In the genomic region with DNA sequence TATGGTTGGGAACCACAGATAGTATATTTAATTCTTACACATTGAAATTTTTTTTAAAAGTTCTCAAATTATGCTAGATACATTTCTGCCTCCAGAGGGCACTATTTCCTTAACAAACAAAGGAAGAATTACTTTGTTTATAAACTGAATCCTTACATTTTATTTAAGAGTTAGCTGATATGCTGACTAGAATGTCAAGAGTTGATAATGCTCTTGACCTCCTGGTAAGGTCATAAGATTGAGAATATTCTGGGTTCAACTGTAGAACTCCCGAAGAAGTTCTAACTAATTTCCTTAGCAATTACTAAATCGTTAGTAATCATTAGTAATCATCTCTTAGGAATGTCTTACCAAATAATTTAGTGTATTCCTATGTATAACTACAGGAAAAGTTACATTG, we compare ENCODE assay signal across 9 cellular contexts.
DNase-seq lines count a peak whose midpoint lies in the region; ATAC-seq and TF ChIP-seq lines count a peak whose summit lies in the region.
"Had no signal": no experiment of that assay in that cellular context is flagged by ENCODE, and none has a peak within 500 bp of the region (broad histone marks: within the 10 kb centered on the region; RNA-seq: fewer than 3 reads in every experiment).

No MANE protein-coding gene starts in this region.

- no peaks in the 10 kb centered on the region for H4K20me1 ChIP-seq in Karpas-422 (ENCODE audit: insufficient read depth, low read depth, low read length)

- H3K79me2 ChIP-seq in Karpas-422 (ENCODE audit: low read length) = no peaks in the 10 kb centered on the region

- intact Hi-C loops in upper lobe of right lung (cut with DNase I) = no loop called here

- no peaks in the 10 kb centered on the region for H3K9me2 ChIP-seq in Karpas-422 (replicated peaks; ENCODE audit: insufficient read depth, low read length)

- H3K27ac Mint-ChIP-seq in WTC11 (no peak overlapping the region), immature natural killer cell (no peak overlapping the region)
- H3K27ac Mint-ChIP-seq: activated B cell treated with CpG ODN at 0.5 μM for 24 hours had no signal

- H3K4me2 ChIP-seq in Karpas-422 (ENCODE audit: low read depth, low read length, poor library complexity, severe bottlenecking) = peak overlapping the region; percentile 35

- CTCF ChIA-PET in WTC11 (lab: Charles Lee) = interaction anchor here (0.6 to 1.8 kb wide), 20 partner anchors 9 to 387 kb away, joined by 3 to 7 read pairs (median 5); a partner anchor contains a TSS

- TF ChIP-seq CTCF in WTC11 (IDR thresholded peaks at IDR 0.05) (peak; percentile 47; the same call in 1 of the 2 replicates), upper lobe of right lung (IDR thresholded peaks at IDR 0.05) (peak; percentile 79)

- H3K4me3 ChIP-seq in Karpas-422 (ENCODE audit: low read length) (no peak overlapping the region), upper lobe of right lung (peak overlapping the region; percentile 21)

- no peaks in the 10 kb centered on the region for H3K4me1 Mint-ChIP-seq in WTC11
- H3K4me1 Mint-ChIP-seq in immature natural killer cell = no peaks in the 10 kb centered on the region

- H3K9me3 ChIP-seq in Karpas-422 (ENCODE audit: low read length) (no peaks in the 10 kb centered on the region), upper lobe of right lung (no peaks in the 10 kb centered on the region)

- H3K9me3 Mint-ChIP-seq in WTC11 = no peaks in the 10 kb centered on the region
- no peaks in the 10 kb centered on the region for H3K9me3 Mint-ChIP-seq in immature natural killer cell
- H3K9me3 Mint-ChIP-seq: activated B cell treated with CpG ODN at 0.5 μM for 24 hours had no signal

- no peaks in the 10 kb centered on the region for H3K27me3 ChIP-seq in Karpas-422 (ENCODE audit: low read length)
- no peaks in the 10 kb centered on the region for H3K27me3 ChIP-seq in upper lobe of right lung

- H3K4me3 Mint-ChIP-seq in WTC11 (no peak overlapping the region), immature natural killer cell (no peak overlapping the region)
- H3K4me3 Mint-ChIP-seq: activated B cell treated with CpG ODN at 0.5 μM for 24 hours had no signal

- POLR2A ChIA-PET in WTC11 (lab: Charles Lee) = no interaction called here

- H3K27me3 Mint-ChIP-seq in WTC11 (ENCODE audit: low read depth) (no peaks in the 10 kb centered on the region), immature natural killer cell (ENCODE audit: low read depth in 3 of 3) (no peaks in the 10 kb centered on the region)
- H3K27me3 Mint-ChIP-seq: activated B cell treated with CpG ODN at 0.5 μM for 24 hours had no signal

- H3K4me1 ChIP-seq in Karpas-422 (ENCODE audit: low read length) (peaks cover 12% of the 10 kb centered on the region), upper lobe of right lung (no peaks in the 10 kb centered on the region)

- no peaks in the 10 kb centered on the region for H3K36me3 ChIP-seq in Karpas-422 (ENCODE audit: insufficient read depth, low read length)
- H3K36me3 ChIP-seq in upper lobe of right lung = no peaks in the 10 kb centered on the region

- H3K27ac ChIP-seq in Karpas-422 (ENCODE audit: low read length) (no peak overlapping the region), upper lobe of right lung (no peak overlapping the region)

- ATAC-seq in WTC11 (no peak), upper lobe of right lung (no peak), GM19035 (IDR thresholded peaks at IDR 0.05; ENCODE audit: unreplicated experiment) (no peak), GM21786 (IDR thresholded peaks at IDR 0.05; ENCODE audit: unreplicated experiment) (no peak)

- no peak overlapping the region for H3K9ac ChIP-seq in Karpas-422 (ENCODE audit: low read length)

- no peak overlapping the region for H2AFZ ChIP-seq in Karpas-422 (ENCODE audit: low read length)

- peak; percentile 65 for DNase-seq in EL
- DNase-seq in Karpas-422 = peak; percentile 70
- no peak for DNase-seq in WTC11 (ENCODE audit: low spot score)
- DNase-seq in immature natural killer cell = peak in 2 of 3 donors; percentile 6 to 14
- no peak for DNase-seq in upper lobe of right lung
- no peak for DNase-seq in HuH-7 (ENCODE audit: low spot score)
- DNase-seq: activated B cell treated with CpG ODN at 0.5 μM for 24 hours had no signal

- no peaks in the 10 kb centered on the region for H3K36me3 Mint-ChIP-seq in WTC11
- peaks cover 4 to 6% (median 4%) of the 10 kb centered on the region in 3 donors for H3K36me3 Mint-ChIP-seq in immature natural killer cell

TF ChIP-seq in WTC11, 78 proteins besides CTCF, POLR2A, EP300 and RAD21 (continues in another document):
- TF ChIP-seq GTF2I (CRISPR knock-in tag; conservative IDR thresholded peaks at IDR 0.05) (no peak), MXD4 (CRISPR knock-in tag; IDR thresholded peaks at IDR 0.05; ENCODE audit: borderline replicate concordance) (no peak), JUN (CRISPR knock-in tag; IDR thresholded peaks at IDR 0.05) (no peak), ETV6 (CRISPR knock-in tag; IDR thresholded peaks at IDR 0.05) (no peak), NFE2L1 (CRISPR knock-in tag; IDR thresholded peaks at IDR 0.05) (no peak), ZNF138 (CRISPR knock-in tag; conservative IDR thresholded peaks at IDR 0.05) (no peak), ESRRA (CRISPR knock-in tag; IDR thresholded peaks at IDR 0.05; ENCODE audit: borderline replicate concordance) (no peak), ZNF121 (CRISPR knock-in tag; IDR thresholded peaks at IDR 0.05) (no peak), CREM (CRISPR knock-in tag; IDR thresholded peaks at IDR 0.05) (no peak)
- TF ChIP-seq, protein P1, sequence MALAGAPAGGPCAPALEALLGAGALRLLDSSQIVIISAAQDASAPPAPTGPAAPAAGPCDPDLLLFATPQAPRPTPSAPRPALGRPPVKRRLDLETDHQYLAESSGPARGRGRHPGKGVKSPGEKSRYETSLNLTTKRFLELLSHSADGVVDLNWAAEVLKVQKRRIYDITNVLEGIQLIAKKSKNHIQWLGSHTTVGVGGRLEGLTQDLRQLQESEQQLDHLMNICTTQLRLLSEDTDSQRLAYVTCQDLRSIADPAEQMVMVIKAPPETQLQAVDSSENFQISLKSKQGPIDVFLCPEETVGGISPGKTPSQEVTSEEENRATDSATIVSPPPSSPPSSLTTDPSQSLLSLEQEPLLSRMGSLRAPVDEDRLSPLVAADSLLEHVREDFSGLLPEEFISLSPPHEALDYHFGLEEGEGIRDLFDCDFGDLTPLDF (CRISPR knock-in tag; IDR thresholded peaks at IDR 0.05) = no peak
- TF ChIP-seq, protein P2, sequence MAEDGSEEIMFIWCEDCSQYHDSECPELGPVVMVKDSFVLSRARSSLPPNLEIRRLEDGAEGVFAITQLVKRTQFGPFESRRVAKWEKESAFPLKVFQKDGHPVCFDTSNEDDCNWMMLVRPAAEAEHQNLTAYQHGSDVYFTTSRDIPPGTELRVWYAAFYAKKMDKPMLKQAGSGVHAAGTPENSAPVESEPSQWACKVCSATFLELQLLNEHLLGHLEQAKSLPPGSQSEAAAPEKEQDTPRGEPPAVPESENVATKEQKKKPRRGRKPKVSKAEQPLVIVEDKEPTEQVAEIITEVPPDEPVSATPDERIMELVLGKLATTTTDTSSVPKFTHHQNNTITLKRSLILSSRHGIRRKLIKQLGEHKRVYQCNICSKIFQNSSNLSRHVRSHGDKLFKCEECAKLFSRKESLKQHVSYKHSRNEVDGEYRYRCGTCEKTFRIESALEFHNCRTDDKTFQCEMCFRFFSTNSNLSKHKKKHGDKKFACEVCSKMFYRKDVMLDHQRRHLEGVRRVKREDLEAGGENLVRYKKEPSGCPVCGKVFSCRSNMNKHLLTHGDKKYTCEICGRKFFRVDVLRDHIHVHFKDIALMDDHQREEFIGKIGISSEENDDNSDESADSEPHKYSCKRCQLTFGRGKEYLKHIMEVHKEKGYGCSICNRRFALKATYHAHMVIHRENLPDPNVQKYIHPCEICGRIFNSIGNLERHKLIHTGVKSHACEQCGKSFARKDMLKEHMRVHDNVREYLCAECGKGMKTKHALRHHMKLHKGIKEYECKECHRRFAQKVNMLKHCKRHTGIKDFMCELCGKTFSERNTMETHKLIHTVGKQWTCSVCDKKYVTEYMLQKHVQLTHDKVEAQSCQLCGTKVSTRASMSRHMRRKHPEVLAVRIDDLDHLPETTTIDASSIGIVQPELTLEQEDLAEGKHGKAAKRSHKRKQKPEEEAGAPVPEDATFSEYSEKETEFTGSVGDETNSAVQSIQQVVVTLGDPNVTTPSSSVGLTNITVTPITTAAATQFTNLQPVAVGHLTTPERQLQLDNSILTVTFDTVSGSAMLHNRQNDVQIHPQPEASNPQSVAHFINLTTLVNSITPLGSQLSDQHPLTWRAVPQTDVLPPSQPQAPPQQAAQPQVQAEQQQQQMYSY (CRISPR knock-in tag; IDR thresholded peaks at IDR 0.05) = no peak
- TF ChIP-seq, protein P3, sequence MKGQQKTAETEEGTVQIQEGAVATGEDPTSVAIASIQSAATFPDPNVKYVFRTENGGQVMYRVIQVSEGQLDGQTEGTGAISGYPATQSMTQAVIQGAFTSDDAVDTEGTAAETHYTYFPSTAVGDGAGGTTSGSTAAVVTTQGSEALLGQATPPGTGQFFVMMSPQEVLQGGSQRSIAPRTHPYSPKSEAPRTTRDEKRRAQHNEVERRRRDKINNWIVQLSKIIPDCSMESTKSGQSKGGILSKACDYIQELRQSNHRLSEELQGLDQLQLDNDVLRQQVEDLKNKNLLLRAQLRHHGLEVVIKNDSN (CRISPR knock-in tag; IDR thresholded peaks at IDR 0.05) = no peak
- TF ChIP-seq, protein P4, sequence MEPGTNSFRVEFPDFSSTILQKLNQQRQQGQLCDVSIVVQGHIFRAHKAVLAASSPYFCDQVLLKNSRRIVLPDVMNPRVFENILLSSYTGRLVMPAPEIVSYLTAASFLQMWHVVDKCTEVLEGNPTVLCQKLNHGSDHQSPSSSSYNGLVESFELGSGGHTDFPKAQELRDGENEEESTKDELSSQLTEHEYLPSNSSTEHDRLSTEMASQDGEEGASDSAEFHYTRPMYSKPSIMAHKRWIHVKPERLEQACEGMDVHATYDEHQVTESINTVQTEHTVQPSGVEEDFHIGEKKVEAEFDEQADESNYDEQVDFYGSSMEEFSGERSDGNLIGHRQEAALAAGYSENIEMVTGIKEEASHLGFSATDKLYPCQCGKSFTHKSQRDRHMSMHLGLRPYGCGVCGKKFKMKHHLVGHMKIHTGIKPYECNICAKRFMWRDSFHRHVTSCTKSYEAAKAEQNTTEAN (CRISPR knock-in tag; IDR thresholded peaks at IDR 0.05) = no peak
- TF ChIP-seq, protein P5, sequence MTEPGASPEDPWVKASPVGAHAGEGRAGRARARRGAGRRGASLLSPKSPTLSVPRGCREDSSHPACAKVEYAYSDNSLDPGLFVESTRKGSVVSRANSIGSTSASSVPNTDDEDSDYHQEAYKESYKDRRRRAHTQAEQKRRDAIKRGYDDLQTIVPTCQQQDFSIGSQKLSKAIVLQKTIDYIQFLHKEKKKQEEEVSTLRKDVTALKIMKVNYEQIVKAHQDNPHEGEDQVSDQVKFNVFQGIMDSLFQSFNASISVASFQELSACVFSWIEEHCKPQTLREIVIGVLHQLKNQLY (CRISPR knock-in tag; IDR thresholded peaks at IDR 0.05) = no peak

Comparison
In these comparisons a context has a peak if more than half of its experiments do, and no peak if none do; other contexts are left out.
1. DNase-seq: peak in EL (single experiment), Karpas-422 (single experiment) and immature natural killer cell (2 of 3); none in WTC11 (single experiment), upper lobe of right lung (single experiment) and HuH-7 (single experiment).